In the genomic region with DNA sequence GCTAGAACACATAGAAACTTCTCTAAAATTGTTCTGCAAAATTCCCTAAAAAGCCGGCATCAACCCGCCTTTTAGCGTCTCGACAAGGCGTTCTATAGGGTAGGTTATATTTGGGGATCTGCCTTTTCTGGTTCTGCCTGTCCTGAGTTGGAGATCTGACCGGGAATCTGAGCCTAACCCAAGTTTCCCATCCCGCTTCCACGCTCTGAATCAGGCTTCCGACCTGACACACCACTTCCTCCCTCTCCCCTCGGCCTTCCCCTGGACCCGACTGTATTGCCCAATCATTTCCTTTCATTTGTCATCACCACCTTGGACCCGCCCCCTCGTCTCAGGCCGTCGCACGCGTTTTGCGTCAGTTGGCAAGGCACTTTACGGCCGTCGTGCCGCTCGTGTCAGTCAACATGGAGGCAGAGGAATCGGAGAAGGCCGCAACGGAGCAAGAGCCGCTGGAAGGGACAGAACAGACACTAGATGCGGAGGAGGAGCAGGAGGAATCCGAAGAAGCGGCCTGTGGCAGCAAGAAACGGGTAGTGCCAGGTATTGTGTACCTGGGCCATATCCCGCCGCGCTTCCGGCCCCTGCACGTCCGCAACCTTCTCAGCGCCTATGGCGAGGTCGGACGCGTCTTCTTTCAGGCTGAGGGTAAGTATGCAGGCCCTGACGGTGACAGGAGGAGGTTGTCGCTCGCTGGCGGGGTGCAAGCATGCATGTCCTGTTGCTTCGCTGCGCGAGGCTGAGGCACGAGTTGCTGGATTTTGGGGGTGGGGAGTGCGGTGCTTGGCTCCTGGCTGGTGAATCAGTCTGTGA, we compare ENCODE assay signal across 1 cellular context.
TF ChIP-seq lines count a peak whose summit lies in the region.

A gene (plus strand): TSS at position 375 of the 810 bp plus-strand sequence. CDS start 30 bp downstream, at position 405.

TF ChIP-seq in K562, 482 proteins besides CTCF, POLR2A, EP300 and RAD21 (continued from another document and continues in another):
- no peak for TF ChIP-seq ZNF57 (CRISPR knock-in tag; IDR thresholded peaks at IDR 0.05)
- TF ChIP-seq NUFIP1 (IDR thresholded peaks at IDR 0.05; ENCODE audit: partially characterized antibody): no peak
- no peak for TF ChIP-seq NR2F6 (CRISPR knock-in tag; IDR thresholded peaks at IDR 0.05)
- TF ChIP-seq SP2 (IDR thresholded peaks at IDR 0.05; ENCODE audit: extremely low read depth, low read depth, low read length, poor library complexity, severe bottlenecking): peak; percentile 11
- no peak for TF ChIP-seq HDAC6 (IDR thresholded peaks at IDR 0.05; ENCODE audit: low read depth, low read length)
- no peak for TF ChIP-seq HEY1 (CRISPR knock-in tag; IDR thresholded peaks at IDR 0.05; ENCODE audit: borderline replicate concordance)
- TF ChIP-seq ZNF354B (CRISPR knock-in tag; IDR thresholded peaks at IDR 0.05): no peak
- TF ChIP-seq, protein P1, sequence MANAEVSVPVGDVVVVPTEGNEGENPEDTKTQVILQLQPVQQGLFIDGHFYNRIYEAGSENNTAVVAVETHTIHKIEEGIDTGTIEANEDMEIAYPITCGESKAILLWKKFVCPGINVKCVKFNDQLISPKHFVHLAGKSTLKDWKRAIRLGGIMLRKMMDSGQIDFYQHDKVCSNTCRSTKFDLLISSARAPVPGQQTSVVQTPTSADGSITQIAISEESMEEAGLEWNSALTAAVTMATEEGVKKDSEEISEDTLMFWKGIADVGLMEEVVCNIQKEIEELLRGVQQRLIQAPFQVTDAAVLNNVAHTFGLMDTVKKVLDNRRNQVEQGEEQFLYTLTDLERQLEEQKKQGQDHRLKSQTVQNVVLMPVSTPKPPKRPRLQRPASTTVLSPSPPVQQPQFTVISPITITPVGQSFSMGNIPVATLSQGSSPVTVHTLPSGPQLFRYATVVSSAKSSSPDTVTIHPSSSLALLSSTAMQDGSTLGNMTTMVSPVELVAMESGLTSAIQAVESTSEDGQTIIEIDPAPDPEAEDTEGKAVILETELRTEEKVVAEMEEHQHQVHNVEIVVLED (CRISPR knock-in tag; IDR thresholded peaks at IDR 0.05): peak; percentile 63; the same call in 1 of the 2 replicates
- no peak for TF ChIP-seq ZNF143 (CRISPR knock-in tag; IDR thresholded peaks at IDR 0.05)
- no peak for TF ChIP-seq ARID2 (IDR thresholded peaks at IDR 0.05)
- TF ChIP-seq PRPF4 (IDR thresholded peaks at IDR 0.05; ENCODE audit: insufficient read depth, low read depth, low read length, poor library complexity, severe bottlenecking): no peak
- no peak for TF ChIP-seq CCNT2 (IDR thresholded peaks at IDR 0.05; ENCODE audit: borderline replicate concordance, extremely low read depth, insufficient read length, low read depth, low read length)
- no peak for TF ChIP-seq ZC3H11A (IDR thresholded peaks at IDR 0.05; ENCODE audit: low read depth, low read length)
- TF ChIP-seq, protein P2, sequence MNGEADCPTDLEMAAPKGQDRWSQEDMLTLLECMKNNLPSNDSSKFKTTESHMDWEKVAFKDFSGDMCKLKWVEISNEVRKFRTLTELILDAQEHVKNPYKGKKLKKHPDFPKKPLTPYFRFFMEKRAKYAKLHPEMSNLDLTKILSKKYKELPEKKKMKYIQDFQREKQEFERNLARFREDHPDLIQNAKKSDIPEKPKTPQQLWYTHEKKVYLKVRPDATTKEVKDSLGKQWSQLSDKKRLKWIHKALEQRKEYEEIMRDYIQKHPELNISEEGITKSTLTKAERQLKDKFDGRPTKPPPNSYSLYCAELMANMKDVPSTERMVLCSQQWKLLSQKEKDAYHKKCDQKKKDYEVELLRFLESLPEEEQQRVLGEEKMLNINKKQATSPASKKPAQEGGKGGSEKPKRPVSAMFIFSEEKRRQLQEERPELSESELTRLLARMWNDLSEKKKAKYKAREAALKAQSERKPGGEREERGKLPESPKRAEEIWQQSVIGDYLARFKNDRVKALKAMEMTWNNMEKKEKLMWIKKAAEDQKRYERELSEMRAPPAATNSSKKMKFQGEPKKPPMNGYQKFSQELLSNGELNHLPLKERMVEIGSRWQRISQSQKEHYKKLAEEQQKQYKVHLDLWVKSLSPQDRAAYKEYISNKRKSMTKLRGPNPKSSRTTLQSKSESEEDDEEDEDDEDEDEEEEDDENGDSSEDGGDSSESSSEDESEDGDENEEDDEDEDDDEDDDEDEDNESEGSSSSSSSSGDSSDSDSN (IDR thresholded peaks at IDR 0.05; ENCODE audit: borderline replicate concordance in 1 of 2, low read depth in 2 of 2, low read length in 2 of 2): peak in 1 of 2 experiments; percentile 83; a peak in 2 of 4 replicates
- TF ChIP-seq PTBP1 (IDR thresholded peaks at IDR 0.05; ENCODE audit: low read depth, low read length): 0 out of 2 replicates have a peak, but pooled peaks have one; percentile 40
- TF ChIP-seq MAZ (CRISPR knock-in tag; conservative IDR thresholded peaks at IDR 0.05 in 1 of 2, IDR thresholded peaks at IDR 0.05 in 1 of 2): peak; percentile 67 to 74; a peak in 3 of 4 replicates
- TF ChIP-seq KAT7 (CRISPR knock-in tag; IDR thresholded peaks at IDR 0.05; ENCODE audit: borderline replicate concordance): 0 out of 2 replicates have a peak, but pooled peaks have one; percentile 25
- no peak for TF ChIP-seq PTTG1 (tag; IDR thresholded peaks at IDR 0.05; ENCODE audit: low read depth)
- no peak for TF ChIP-seq ZNF134 (CRISPR knock-in tag; conservative IDR thresholded peaks at IDR 0.05)
- no peak for TF ChIP-seq MCM3 (IDR thresholded peaks at IDR 0.05)
- no peak for TF ChIP-seq STAG1 (CRISPR knock-in tag; IDR thresholded peaks at IDR 0.05; ENCODE audit: borderline replicate concordance)
- TF ChIP-seq MEF2A (IDR thresholded peaks at IDR 0.05; ENCODE audit: control insufficient read depth, low read depth, low read length): no peak
- peak; percentile 90 for TF ChIP-seq KLF13 (tag; IDR thresholded peaks at IDR 0.05; ENCODE audit: borderline replicate concordance, low read depth)
- TF ChIP-seq KAT8 (IDR thresholded peaks at IDR 0.05; ENCODE audit: low read depth): 0 out of 2 replicates have a peak, but pooled peaks have one; percentile 60
- peak; percentile 59 for TF ChIP-seq ZNF384 (IDR thresholded peaks at IDR 0.05; ENCODE audit: low read depth, low read length)
- TF ChIP-seq MYC (IDR thresholded peaks at IDR 0.05; ENCODE audit: low read depth, low read length): peak; percentile 95
- TF ChIP-seq MYC (CRISPR knock-in tag; IDR thresholded peaks at IDR 0.05; ENCODE audit: borderline replicate concordance, low read depth): no peak
- TF ChIP-seq MYNN (IDR thresholded peaks at IDR 0.05): peak; percentile 48; the same call in 1 of the 2 replicates
- no peak for TF ChIP-seq MYNN (CRISPR knock-in tag; IDR thresholded peaks at IDR 0.05)
- TF ChIP-seq NR2C2 (CRISPR knock-in tag; IDR thresholded peaks at IDR 0.05): peak; percentile 72; the same call in 1 of the 2 replicates
- peak; percentile 79 for TF ChIP-seq NR2C2 (tag; IDR thresholded peaks at IDR 0.05)
- no peak for TF ChIP-seq MED1 (CRISPR knock-in tag; IDR thresholded peaks at IDR 0.05; ENCODE audit: borderline replicate concordance)
- TF ChIP-seq ZNF347 (CRISPR knock-in tag; IDR thresholded peaks at IDR 0.05; ENCODE audit: low read depth): no peak
- TF ChIP-seq SMAD4 (CRISPR knock-in tag; conservative IDR thresholded peaks at IDR 0.05): no peak; the same call in 1 of the 2 replicates
- TF ChIP-seq PHF8 (IDR thresholded peaks at IDR 0.05; ENCODE audit: borderline replicate concordance, low read length): peak; percentile 97
- TF ChIP-seq, protein P3, sequence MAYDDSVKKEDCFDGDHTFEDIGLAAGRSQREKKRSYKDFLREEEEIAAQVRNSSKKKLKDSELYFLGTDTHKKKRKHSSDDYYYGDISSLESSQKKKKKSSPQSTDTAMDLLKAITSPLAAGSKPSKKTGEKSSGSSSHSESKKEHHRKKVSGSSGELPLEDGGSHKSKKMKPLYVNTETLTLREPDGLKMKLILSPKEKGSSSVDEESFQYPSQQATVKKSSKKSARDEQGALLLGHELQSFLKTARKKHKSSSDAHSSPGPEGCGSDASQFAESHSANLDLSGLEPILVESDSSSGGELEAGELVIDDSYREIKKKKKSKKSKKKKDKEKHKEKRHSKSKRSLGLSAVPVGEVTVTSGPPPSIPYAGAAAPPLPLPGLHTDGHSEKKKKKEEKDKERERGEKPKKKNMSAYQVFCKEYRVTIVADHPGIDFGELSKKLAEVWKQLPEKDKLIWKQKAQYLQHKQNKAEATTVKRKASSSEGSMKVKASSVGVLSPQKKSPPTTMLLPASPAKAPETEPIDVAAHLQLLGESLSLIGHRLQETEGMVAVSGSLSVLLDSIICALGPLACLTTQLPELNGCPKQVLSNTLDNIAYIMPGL (CRISPR knock-in tag; IDR thresholded peaks at IDR 0.05): peak; percentile 96
- TF ChIP-seq CBFB (CRISPR knock-in tag; IDR thresholded peaks at IDR 0.05): no peak
- no peak for TF ChIP-seq CBFA2T3 (IDR thresholded peaks at IDR 0.05)
- TF ChIP-seq TCF7L2 (IDR thresholded peaks at IDR 0.05; ENCODE audit: low read depth, low read length): no peak
- TF ChIP-seq, protein P4, sequence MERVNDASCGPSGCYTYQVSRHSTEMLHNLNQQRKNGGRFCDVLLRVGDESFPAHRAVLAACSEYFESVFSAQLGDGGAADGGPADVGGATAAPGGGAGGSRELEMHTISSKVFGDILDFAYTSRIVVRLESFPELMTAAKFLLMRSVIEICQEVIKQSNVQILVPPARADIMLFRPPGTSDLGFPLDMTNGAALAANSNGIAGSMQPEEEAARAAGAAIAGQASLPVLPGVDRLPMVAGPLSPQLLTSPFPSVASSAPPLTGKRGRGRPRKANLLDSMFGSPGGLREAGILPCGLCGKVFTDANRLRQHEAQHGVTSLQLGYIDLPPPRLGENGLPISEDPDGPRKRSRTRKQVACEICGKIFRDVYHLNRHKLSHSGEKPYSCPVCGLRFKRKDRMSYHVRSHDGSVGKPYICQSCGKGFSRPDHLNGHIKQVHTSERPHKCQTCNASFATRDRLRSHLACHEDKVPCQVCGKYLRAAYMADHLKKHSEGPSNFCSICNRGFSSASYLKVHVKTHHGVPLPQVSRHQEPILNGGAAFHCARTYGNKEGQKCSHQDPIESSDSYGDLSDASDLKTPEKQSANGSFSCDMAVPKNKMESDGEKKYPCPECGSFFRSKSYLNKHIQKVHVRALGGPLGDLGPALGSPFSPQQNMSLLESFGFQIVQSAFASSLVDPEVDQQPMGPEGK (CRISPR knock-in tag; IDR thresholded peaks at IDR 0.05; ENCODE audit: borderline replicate concordance): no peak
- TF ChIP-seq, protein P5, sequence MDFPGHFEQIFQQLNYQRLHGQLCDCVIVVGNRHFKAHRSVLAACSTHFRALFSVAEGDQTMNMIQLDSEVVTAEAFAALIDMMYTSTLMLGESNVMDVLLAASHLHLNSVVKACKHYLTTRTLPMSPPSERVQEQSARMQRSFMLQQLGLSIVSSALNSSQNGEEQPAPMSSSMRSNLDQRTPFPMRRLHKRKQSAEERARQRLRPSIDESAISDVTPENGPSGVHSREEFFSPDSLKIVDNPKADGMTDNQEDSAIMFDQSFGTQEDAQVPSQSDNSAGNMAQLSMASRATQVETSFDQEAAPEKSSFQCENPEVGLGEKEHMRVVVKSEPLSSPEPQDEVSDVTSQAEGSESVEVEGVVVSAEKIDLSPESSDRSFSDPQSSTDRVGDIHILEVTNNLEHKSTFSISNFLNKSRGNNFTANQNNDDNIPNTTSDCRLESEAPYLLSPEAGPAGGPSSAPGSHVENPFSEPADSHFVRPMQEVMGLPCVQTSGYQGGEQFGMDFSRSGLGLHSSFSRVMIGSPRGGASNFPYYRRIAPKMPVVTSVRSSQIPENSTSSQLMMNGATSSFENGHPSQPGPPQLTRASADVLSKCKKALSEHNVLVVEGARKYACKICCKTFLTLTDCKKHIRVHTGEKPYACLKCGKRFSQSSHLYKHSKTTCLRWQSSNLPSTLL (IDR thresholded peaks at IDR 0.05): no peak; the same call in 1 of the 2 replicates
- TF ChIP-seq FOXA1 (IDR thresholded peaks at IDR 0.05; ENCODE audit: borderline replicate concordance): no peak
- 0 out of 2 replicates have a peak, but pooled peaks have one; percentile 6 for TF ChIP-seq HLTF (IDR thresholded peaks at IDR 0.05)
- no peak for TF ChIP-seq LEF1 (IDR thresholded peaks at IDR 0.05)
- TF ChIP-seq, protein P6, sequence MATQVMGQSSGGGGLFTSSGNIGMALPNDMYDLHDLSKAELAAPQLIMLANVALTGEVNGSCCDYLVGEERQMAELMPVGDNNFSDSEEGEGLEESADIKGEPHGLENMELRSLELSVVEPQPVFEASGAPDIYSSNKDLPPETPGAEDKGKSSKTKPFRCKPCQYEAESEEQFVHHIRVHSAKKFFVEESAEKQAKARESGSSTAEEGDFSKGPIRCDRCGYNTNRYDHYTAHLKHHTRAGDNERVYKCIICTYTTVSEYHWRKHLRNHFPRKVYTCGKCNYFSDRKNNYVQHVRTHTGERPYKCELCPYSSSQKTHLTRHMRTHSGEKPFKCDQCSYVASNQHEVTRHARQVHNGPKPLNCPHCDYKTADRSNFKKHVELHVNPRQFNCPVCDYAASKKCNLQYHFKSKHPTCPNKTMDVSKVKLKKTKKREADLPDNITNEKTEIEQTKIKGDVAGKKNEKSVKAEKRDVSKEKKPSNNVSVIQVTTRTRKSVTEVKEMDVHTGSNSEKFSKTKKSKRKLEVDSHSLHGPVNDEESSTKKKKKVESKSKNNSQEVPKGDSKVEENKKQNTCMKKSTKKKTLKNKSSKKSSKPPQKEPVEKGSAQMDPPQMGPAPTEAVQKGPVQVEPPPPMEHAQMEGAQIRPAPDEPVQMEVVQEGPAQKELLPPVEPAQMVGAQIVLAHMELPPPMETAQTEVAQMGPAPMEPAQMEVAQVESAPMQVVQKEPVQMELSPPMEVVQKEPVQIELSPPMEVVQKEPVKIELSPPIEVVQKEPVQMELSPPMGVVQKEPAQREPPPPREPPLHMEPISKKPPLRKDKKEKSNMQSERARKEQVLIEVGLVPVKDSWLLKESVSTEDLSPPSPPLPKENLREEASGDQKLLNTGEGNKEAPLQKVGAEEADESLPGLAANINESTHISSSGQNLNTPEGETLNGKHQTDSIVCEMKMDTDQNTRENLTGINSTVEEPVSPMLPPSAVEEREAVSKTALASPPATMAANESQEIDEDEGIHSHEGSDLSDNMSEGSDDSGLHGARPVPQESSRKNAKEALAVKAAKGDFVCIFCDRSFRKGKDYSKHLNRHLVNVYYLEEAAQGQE (CRISPR knock-in tag; IDR thresholded peaks at IDR 0.05; ENCODE audit: low read depth): 0 out of 2 replicates have a peak, but pooled peaks have one; percentile 33
- TF ChIP-seq, protein P7, sequence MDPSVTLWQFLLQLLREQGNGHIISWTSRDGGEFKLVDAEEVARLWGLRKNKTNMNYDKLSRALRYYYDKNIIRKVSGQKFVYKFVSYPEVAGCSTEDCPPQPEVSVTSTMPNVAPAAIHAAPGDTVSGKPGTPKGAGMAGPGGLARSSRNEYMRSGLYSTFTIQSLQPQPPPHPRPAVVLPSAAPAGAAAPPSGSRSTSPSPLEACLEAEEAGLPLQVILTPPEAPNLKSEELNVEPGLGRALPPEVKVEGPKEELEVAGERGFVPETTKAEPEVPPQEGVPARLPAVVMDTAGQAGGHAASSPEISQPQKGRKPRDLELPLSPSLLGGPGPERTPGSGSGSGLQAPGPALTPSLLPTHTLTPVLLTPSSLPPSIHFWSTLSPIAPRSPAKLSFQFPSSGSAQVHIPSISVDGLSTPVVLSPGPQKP (CRISPR knock-in tag; IDR thresholded peaks at IDR 0.05): no peak
- peak; percentile 66 to 96; a peak in 3 of 4 replicates for TF ChIP-seq FOXA3 (CRISPR knock-in tag; conservative IDR thresholded peaks at IDR 0.05 in 1 of 2, IDR thresholded peaks at IDR 0.05 in 1 of 2)
- TF ChIP-seq NCOR1 (IDR thresholded peaks at IDR 0.05): no peak
- no peak for TF ChIP-seq ZNF764 (CRISPR knock-in tag; IDR thresholded peaks at IDR 0.05; ENCODE audit: low read depth)
- TF ChIP-seq YY1 (IDR thresholded peaks at IDR 0.05; ENCODE audit: borderline replicate concordance in 1 of 3, control insufficient read depth in 1 of 3, extremely low read depth in 1 of 3, insufficient read depth in 3 of 3, insufficient read length in 1 of 3, insufficient replicate concordance in 2 of 3, low read depth in 1 of 3, low read length in 2 of 3): peak; percentile 40 to 93 (median 85)
- peak; percentile 73 for TF ChIP-seq POU5F1 (IDR thresholded peaks at IDR 0.05; ENCODE audit: borderline replicate concordance, low read depth, low read length, partially characterized antibody)
